Comparison of ENCODE assay signal across 9 cellular contexts in genomic region chr6:3139090-3139903, GRCh38. TPM values are rescaled to one million over a fixed set of nuclear protein-coding genes. Genes with fewer than 3 reads are reported as not detected.
DNase-seq lines count a peak whose midpoint lies in the region; ATAC-seq and TF ChIP-seq lines count a peak whose summit lies in the region.
"Had no signal": no experiment of that assay in that cellular context is flagged by ENCODE, and none has a peak within 500 bp of the region (broad histone marks: within the 10 kb centered on the region; RNA-seq: fewer than 3 reads in every experiment).

No MANE protein-coding gene starts in this region.

- no peaks in the 10 kb centered on the region for H3K27me3 Mint-ChIP-seq in activated CD4-positive, alpha-beta T cell treated with anti-CD3 and anti-CD28 coated beads, Interleukin-2, amount 10 ng/mL, durations not matched to agents 7 days and 5 days

- intact Hi-C loops in PC-9 (cut with micrococcal nuclease; ENCODE audit: unreplicated experiment), result no loop called here

- no peaks in the 10 kb centered on the region for H4K20me1 ChIP-seq in PC-9 (ENCODE audit: insufficient read depth)

- CTCF ChIA-PET in activated CD4-positive, alpha-beta T cell treated with anti-CD3 and anti-CD28 coated beads, Interleukin-2, amount 10 ng/mL, durations not matched to agents 7 days and 5 days (lab: Charles Lee), result interaction anchor here (0.9 to 1.5 kb wide), 5 partner anchors 9 to 38 kb away, joined by 3 to 7 read pairs (median 5); partner anchors contain the start of gene TUBB2A
- CTCF ChIA-PET in PC-9 (lab: Charles Lee), result no interaction called here

- no peaks in the 10 kb centered on the region for H3K9me3 ChIP-seq in adipocyte (ENCODE audit: control insufficient read depth, low read length)
- H3K9me3 ChIP-seq in PC-9 (ENCODE audit: insufficient read depth, low read depth), result no peaks in the 10 kb centered on the region
- H3K9me3 ChIP-seq: thoracic aorta had no signal

- H3K36me3 ChIP-seq in adipocyte (ENCODE audit: control insufficient read depth, insufficient read depth, low read length, severe bottlenecking), result peaks cover 58% of the 10 kb centered on the region
- H3K36me3 ChIP-seq in H7 (replicated peaks; ENCODE audit: control insufficient read depth, insufficient read depth, low read length), result peaks cover 30% of the 10 kb centered on the region
- peaks cover 7% of the 10 kb centered on the region; the same call in 1 of the 2 replicates for H3K36me3 ChIP-seq in PC-9 (ENCODE audit: low read depth)

- no peak overlapping the region for H3K4me2 ChIP-seq in PC-9

- peak; percentile 80 for ATAC-seq in left lobe of liver

- H3K27ac Mint-ChIP-seq in activated CD4-positive, alpha-beta T cell treated with anti-CD3 and anti-CD28 coated beads, Interleukin-2, amount 10 ng/mL, durations not matched to agents 7 days and 5 days, result no peak overlapping the region

- H3K4me3 ChIP-seq in adipocyte (ENCODE audit: low read length) (no peak overlapping the region), H7 (ENCODE audit: insufficient read depth, low read depth, low read length) (no peak overlapping the region), PC-9 (no peak overlapping the region)
- H3K4me3 ChIP-seq: thoracic aorta had no signal

- H3K27me3 ChIP-seq in adipocyte (replicated peaks; ENCODE audit: control insufficient read depth, insufficient read depth, low read length) (no peaks in the 10 kb centered on the region), H7 (ENCODE audit: control insufficient read depth, insufficient read depth, low read length) (no peaks in the 10 kb centered on the region), PC-9 (ENCODE audit: insufficient read depth, low read depth) (no peaks in the 10 kb centered on the region)

- H3K79me2 ChIP-seq in PC-9 (ENCODE audit: low read depth), result no peaks in the 10 kb centered on the region

- no peak overlapping the region for H3K27ac ChIP-seq in PC-9

- peaks cover 6% of the 10 kb centered on the region for H3K36me3 Mint-ChIP-seq in activated CD4-positive, alpha-beta T cell treated with anti-CD3 and anti-CD28 coated beads, Interleukin-2, amount 10 ng/mL, durations not matched to agents 7 days and 5 days (ENCODE audit: low read depth)

- H3K4me1 ChIP-seq in adipocyte (ENCODE audit: control insufficient read depth, insufficient read depth, low read length), result peaks cover 17% of the 10 kb centered on the region
- peaks cover 7% of the 10 kb centered on the region; the same call in 1 of the 2 replicates for H3K4me1 ChIP-seq in PC-9 (replicated peaks; ENCODE audit: insufficient read depth)

- no peak overlapping the region for H3K4me3 Mint-ChIP-seq in activated CD4-positive, alpha-beta T cell treated with anti-CD3 and anti-CD28 coated beads, Interleukin-2, amount 10 ng/mL, durations not matched to agents 7 days and 5 days

- H2AFZ ChIP-seq in PC-9, result no peak overlapping the region

- 0 out of 2 replicates have a peak, but pooled peaks cover 5% of the 10 kb centered on the region for H3F3A ChIP-seq in PC-9 (ENCODE audit: insufficient read depth, low read depth)

- peak; percentile 67 for DNase-seq in Daoy (ENCODE audit: low read depth)
- peak; percentile 79 for DNase-seq in NCI-H1105 (lab: John Stamatoyannopoulos, UW)
- peak; percentile 55 for DNase-seq in adipocyte (ENCODE audit: low read depth)
- peak; percentile 92 for DNase-seq in left lobe of liver (ENCODE audit: low spot score)
- no peak for DNase-seq in activated CD4-positive, alpha-beta T cell treated with anti-CD3 and anti-CD28 coated beads, Interleukin-2, amount 10 ng/mL, durations not matched to agents 7 days and 5 days
- no peak for DNase-seq in H7
- DNase-seq in stimulated activated CD4-positive, alpha-beta T cell treated with anti-CD3 and anti-CD28 coated beads, Interleukin-1b, Interleukin-23, amount 100 ng/mL, for 48 hours, result no peak
- DNase-seq in PC-9, result no peak

- peaks cover 7% of the 10 kb centered on the region for H3K4me1 Mint-ChIP-seq in activated CD4-positive, alpha-beta T cell treated with anti-CD3 and anti-CD28 coated beads, Interleukin-2, amount 10 ng/mL, durations not matched to agents 7 days and 5 days

- POLR2A ChIA-PET in activated CD4-positive, alpha-beta T cell treated with anti-CD3 and anti-CD28 coated beads, Interleukin-2, amount 10 ng/mL, durations not matched to agents 7 days and 5 days (lab: Charles Lee), result no interaction called here
- POLR2A ChIA-PET in PC-9 (lab: Charles Lee; ENCODE audit: unreplicated experiment), result no interaction called here

- BruUV-seq in PC-9 (replicated peaks; lab: Mats Ljungman, UMichigan), result no TSS peak

- no peak for TF ChIP-seq CTCF in PC-9 (conservative IDR thresholded peaks at IDR 0.05)

- no peaks in the 10 kb centered on the region for H3K9me2 ChIP-seq in PC-9 (ENCODE audit: insufficient read depth)

- H3K9ac ChIP-seq in adipocyte (ENCODE audit: low read length), result no peak overlapping the region

- no peaks in the 10 kb centered on the region for H3K9me3 Mint-ChIP-seq in activated CD4-positive, alpha-beta T cell treated with anti-CD3 and anti-CD28 coated beads, Interleukin-2, amount 10 ng/mL, durations not matched to agents 7 days and 5 days

RNA-seq across cellular contexts. Expression of gene TUBB2A, which starts 18.0 kb away (rescaled TPM):
- 145 and 146 TPM in 2 replicates for total RNA-seq in Daoy (2014; rRNA removed; shearing (Covaris generic))
- total RNA-seq in left lobe of liver (64.5 TPM), PC-9 (2021) (17.0 and 19.0 TPM in 2 replicates)
- total RNA-seq in activated CD4-positive, alpha-beta T cell treated with anti-CD3 and anti-CD28 coated beads, Interleukin-2, amount 10 ng/mL, durations not matched to agents 7 days and 5 days, result 1 to 10 TPM in 1 of 2 experiments, under 1 TPM in 1; 0.69 to 1.2 TPM
- 789 and 839 TPM in 2 replicates for total RNA-seq in H7 (2014; rRNA removed; shearing (Covaris generic))

RNA-seq across cellular contexts. Expression of gene BPHL, which starts 20.8 kb away (rescaled TPM):
- 20.0 and 20.4 TPM in 2 replicates for total RNA-seq in Daoy (2014; rRNA removed; shearing (Covaris generic))
- total RNA-seq in left lobe of liver, result 119 TPM
- 1 to 10 TPM; 8.1 to 8.4 TPM for total RNA-seq in activated CD4-positive, alpha-beta T cell treated with anti-CD3 and anti-CD28 coated beads, Interleukin-2, amount 10 ng/mL, durations not matched to agents 7 days and 5 days
- 30.7 and 38.1 TPM in 2 replicates for total RNA-seq in H7 (2014; rRNA removed; shearing (Covaris generic))
- total RNA-seq in PC-9 (2021), result 23.7 and 24.5 TPM in 2 replicates

Comparison
In these comparisons a context has a peak if more than half of its experiments do, and no peak if none do; other contexts are left out.
1. DNase-seq: peak in Daoy (single experiment), NCI-H1105 (single experiment), adipocyte (single experiment) and left lobe of liver (single experiment); none in activated CD4-positive, alpha-beta T cell treated with anti-CD3 and anti-CD28 coated beads, Interleukin-2, amount 10 ng/mL, durations not matched to agents 7 days and 5 days (single experiment), H7 (single experiment), stimulated activated CD4-positive, alpha-beta T cell treated with anti-CD3 and anti-CD28 coated beads, Interleukin-1b, Interleukin-23, amount 100 ng/mL, for 48 hours (single experiment) and PC-9 (0 of 2).